8 cellular contexts compared by ENCODE assay signal in genomic region chr6:41894366-41895299, GRCh38. TPM values are rescaled to one million over a fixed set of nuclear protein-coding genes. Genes with fewer than 3 reads are reported as not detected.
DNase-seq lines count a peak whose midpoint lies in the region; ATAC-seq and TF ChIP-seq lines count a peak whose summit lies in the region.

No MANE protein-coding gene starts in this region.

- ATAC-seq in GM18858 (IDR thresholded peaks at IDR 0.05; ENCODE audit: unreplicated experiment): peak; percentile 12
- ATAC-seq in HG03066 (IDR thresholded peaks at IDR 0.05; ENCODE audit: low read depth, unreplicated experiment): peak; percentile 29

- H3K4me3 ChIP-seq in AG04450 (ENCODE audit: low read depth, low read length) (peak overlapping the region; percentile 80), mucosa of rectum (ENCODE audit: low read length in 2 of 2) (peak overlapping the region; percentile 68 to 79)

- H3K27ac ChIP-seq in AG04450 (ENCODE audit: low read depth, low read length) (no peak overlapping the region), mucosa of rectum (ENCODE audit: low read depth in 2 of 2, low read length in 2 of 2) (no peak overlapping the region)

- CTCF ChIA-PET in AG04450 (lab: Charles Lee): interaction anchor here (0.8 to 6.9 kb wide), 5 partner anchors 26 to 150 kb away, joined by 3 to 34 read pairs (median 4); partner anchors contain the start of genes BYSL and MED20

- DNase-seq in AG04450 (ENCODE audit: low read depth, low spot score): no peak
- peak; percentile 43 for DNase-seq in OCI-M1 (lab: John Stamatoyannopoulos, UW)
- DNase-seq in effector CD8-positive, alpha-beta T cell (lab: John Stamatoyannopoulos, UW): peak; percentile 59
- no peak for DNase-seq in RPMI8226
- no peak for DNase-seq in NCI-H774 (lab: John Stamatoyannopoulos, UW)

- H3K9me3 ChIP-seq in AG04450 (ENCODE audit: control insufficient read depth, insufficient read depth, low read length) (no peaks in the 10 kb centered on the region), mucosa of rectum (ENCODE audit: control insufficient read depth in 2 of 2, low read length in 2 of 2) (no peaks in the 10 kb centered on the region)

- peaks cover 9 to 15% of the 10 kb centered on the region in 2 donors for H3K4me1 ChIP-seq in mucosa of rectum (ENCODE audit: control insufficient read depth in 2 of 2, insufficient read depth in 2 of 2, low read length in 2 of 2)

- H3K9ac ChIP-seq in mucosa of rectum (ENCODE audit: low read depth in 1 of 2, low read length in 2 of 2): peak overlapping the region; percentile 60 to 61

- POLR2A ChIA-PET in AG04450 (lab: Yijun Ruan, JAX): interaction anchor here (0.5 to 2.5 kb wide), 4 partner anchors 26 to 150 kb away, joined by 3 to 10 read pairs (median 3); partner anchors contain the start of genes BYSL, MED20 and TOMM6

- no peaks in the 10 kb centered on the region for H3K36me3 ChIP-seq in mucosa of rectum (ENCODE audit: control insufficient read depth in 2 of 2, insufficient read depth in 2 of 2, low read length in 2 of 2)

- H3K27me3 ChIP-seq in AG04450 (ENCODE audit: control insufficient read depth, insufficient read depth, low read length): no peaks in the 10 kb centered on the region
- H3K27me3 ChIP-seq in mucosa of rectum (ENCODE audit: control insufficient read depth in 2 of 2, insufficient read depth in 2 of 2, low read length in 2 of 2): no peaks in the 10 kb centered on the region

- TF ChIP-seq CTCF in AG04450 (IDR thresholded peaks at IDR 0.05; ENCODE audit: low read depth, low read length): no peak

RNA-seq across cellular contexts. Expression of gene USP49, which starts 0.5 kb away (rescaled TPM):
- 2.9 and 3.0 TPM in 2 replicates for polyA plus RNA-seq in AG04450 (2011; rRNA removed)
- 2.5 and 2.8 TPM in 2 replicates for polyA minus RNA-seq in AG04450 (2011; rRNA and poly(A)+ RNA removed)

RNA-seq across cellular contexts. Expression of gene MED20, which starts 26.3 kb away (rescaled TPM):
- 45.0 and 48.6 TPM in 2 replicates for polyA plus RNA-seq in AG04450 (2011; rRNA removed)
- 41.7 and 48.0 TPM in 2 replicates for polyA minus RNA-seq in AG04450 (2011; rRNA and poly(A)+ RNA removed)

RNA-seq across cellular contexts. Expression of gene BYSL, which starts 26.7 kb away (rescaled TPM):
- polyA plus RNA-seq in AG04450 (2011; rRNA removed): 18.1 and 25.1 TPM in 2 replicates
- 20.3 and 26.7 TPM in 2 replicates for polyA minus RNA-seq in AG04450 (2011; rRNA and poly(A)+ RNA removed)

RNA-seq across cellular contexts. Expression of gene CCND3, which starts 47.0 kb away (rescaled TPM):
- polyA plus RNA-seq in AG04450 (2011; rRNA removed): 25.8 and 30.9 TPM in 2 replicates
- 23.3 and 29.9 TPM in 2 replicates for polyA minus RNA-seq in AG04450 (2011; rRNA and poly(A)+ RNA removed)

Comparison
In these comparisons a context has a peak if more than half of its experiments do, and no peak if none do; other contexts are left out.
1. DNase-seq: peak in OCI-M1 (single experiment) and effector CD8-positive, alpha-beta T cell (single experiment); none in AG04450 (single experiment), RPMI8226 (single experiment) and NCI-H774 (single experiment).